Comparison of ENCODE assay signal across 12 cellular contexts in the genomic region with DNA sequence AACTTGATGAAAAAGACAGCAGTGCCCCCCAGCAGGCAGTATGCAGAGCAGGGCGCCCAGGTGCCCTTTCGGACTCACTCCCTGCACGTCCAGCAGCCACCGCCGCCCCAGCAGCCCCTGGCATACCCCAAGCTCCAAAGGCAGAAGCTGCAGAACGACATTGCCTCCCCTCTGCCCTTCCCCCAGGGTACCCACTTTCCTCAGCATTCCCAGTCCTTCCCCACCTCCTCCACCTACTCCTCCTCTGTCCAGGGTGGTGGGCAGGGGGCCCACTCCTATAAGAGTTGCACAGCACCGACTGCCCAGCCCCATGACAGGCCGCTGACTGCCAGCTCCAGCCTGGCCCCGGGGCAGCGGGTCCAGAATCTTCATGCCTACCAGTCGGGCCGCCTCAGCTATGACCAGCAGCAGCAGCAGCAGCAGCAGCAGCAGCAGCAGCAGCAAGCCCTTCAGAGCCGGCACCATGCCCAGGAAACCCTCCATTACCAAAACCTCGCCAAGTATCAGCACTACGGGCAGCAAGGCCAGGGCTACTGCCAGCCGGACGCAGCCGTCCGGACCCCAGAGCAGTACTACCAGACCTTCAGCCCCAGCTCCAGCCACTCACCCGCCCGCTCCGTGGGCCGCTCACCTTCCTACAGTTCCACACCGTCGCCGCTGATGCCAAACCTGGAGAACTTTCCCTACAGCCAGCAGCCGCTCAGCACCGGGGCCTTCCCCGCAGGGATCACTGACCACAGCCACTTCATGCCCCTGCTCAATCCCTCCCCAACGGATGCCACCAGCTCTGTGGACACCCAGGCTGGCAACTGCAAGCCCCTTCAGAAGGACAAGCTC. TPM values are rescaled to one million over a fixed set of nuclear protein-coding genes. Genes with fewer than 3 reads are reported as not detected.
A peak's percentile ranks its signal among the peaks of the same experiment; 100 is the strongest.
DNase-seq lines count a peak whose midpoint lies in the region; ATAC-seq, FAIRE-seq and TF ChIP-seq lines count a peak whose summit lies in the region.
"Had no signal": no experiment of that assay in that cellular context is flagged by ENCODE, and none has a peak within 500 bp of the region (broad histone marks: within the 10 kb centered on the region; RNA-seq: fewer than 3 reads in every experiment).

No MANE protein-coding gene starts in this region.

- H3K4me3 ChIP-seq in kidney (ENCODE audit: low read length in 2 of 2) (no peak overlapping the region), spleen (peak overlapping the region in 1 of 8 donors; percentile 40)
- H3K4me3 ChIP-seq: body of pancreas, K562 had no signal

- H3K27ac ChIP-seq in angular gyrus (ENCODE audit: low read depth, low read length): peak overlapping the region; percentile 74
- H3K27ac ChIP-seq in kidney (ENCODE audit: low read depth in 2 of 2, low read length in 2 of 2): no peak overlapping the region
- H3K27ac ChIP-seq in spleen: peak overlapping the region in 6 of 8 donors; percentile 8 to 81 (median 69)

- FAIRE-seq in kidney (lab: Jason Lieb, UNC): no peak
- FAIRE-seq: K562 had no signal

- no peaks in the 10 kb centered on the region for H3K9me3 Mint-ChIP-seq in activated T-cell treated with anti-CD3 and anti-CD28 coated beads, Interleukin-2, amount 50 U/mL, for 4 hours

- peaks cover 0 to 16% of the 10 kb centered on the region in 2 donors for H3K4me1 ChIP-seq in kidney (ENCODE audit: control insufficient read depth in 1 of 2, insufficient read depth in 1 of 2, low read depth in 1 of 2, low read length in 2 of 2)
- H3K4me1 ChIP-seq in spleen: peaks cover 29 to 64% (median 50%) of the 10 kb centered on the region in 6 donors

- 81 to 93% (median 90%) methylated on average over 26 to 30 of the region's 30 CpGs for WGBS in spleen, 5 donors

- TF ChIP-seq CTCF in kidney (IDR thresholded peaks at IDR 0.05; ENCODE audit: borderline replicate concordance, extremely low read depth, insufficient read depth) (no peak), spleen (IDR thresholded peaks at IDR 0.05 in 8 of 11, conservative IDR thresholded peaks at IDR 0.05 in 3 of 11) (no peak)

- H3K27me3 ChIP-seq in spleen (replicated peaks in 1 of 7): no peaks in the 10 kb centered on the region
- H3K27me3 ChIP-seq: body of pancreas had no signal

- intact Hi-C loops in kidney (cut with DNase I) (no loop called here), spleen (cut with DNase I; ENCODE audit: low total_unique reads) (loop anchor here (10.0 kb wide), 1 partner anchor 49 kb away; no protein-coding TSS in a partner anchor)

- no peak for DNase-seq in activated T-cell treated with anti-CD3 and anti-CD28 coated beads, Interleukin-2, amount 50 U/mL, for 4 hours
- no peak for DNase-seq in activated T-cell treated with anti-CD3 and anti-CD28 coated beads for 4 hours
- DNase-seq in kidney: peak; percentile 76
- peak; percentile 84 for DNase-seq in spleen
- DNase-seq in SHP77 (lab: John Stamatoyannopoulos, UW): no peak
- no peak for DNase-seq in NCI-H146 treated with DMSO at 0.1 percent for 48 hours (lab: John Stamatoyannopoulos, UW; ENCODE audit: unreplicated experiment)
- no peak for DNase-seq in T1000 (lab: John Stamatoyannopoulos, UW)
- DNase-seq: NCI-H146, RPMI8226 had no signal

- H3K9ac ChIP-seq in kidney (ENCODE audit: low read length in 2 of 2): no peak overlapping the region

- peak overlapping the region; percentile 57 for H3K4me3 Mint-ChIP-seq in activated T-cell treated with anti-CD3 and anti-CD28 coated beads, Interleukin-2, amount 50 U/mL, for 4 hours

- TF ChIP-seq POLR2A in spleen (IDR thresholded peaks at IDR 0.05): no peak

- H3K36me3 ChIP-seq in kidney (ENCODE audit: control insufficient read depth in 1 of 2, insufficient read depth in 2 of 2, low read length in 2 of 2): peaks cover 0 to 3% of the 10 kb centered on the region in 2 donors
- peaks cover 0 to 57% (median 54%) of the 10 kb centered on the region in 6 donors for H3K36me3 ChIP-seq in spleen

- H3K9me3 ChIP-seq in kidney (ENCODE audit: control insufficient read depth in 1 of 2, low read length in 2 of 2) (no peaks in the 10 kb centered on the region), spleen (no peaks in the 10 kb centered on the region)
- H3K9me3 ChIP-seq: body of pancreas had no signal

- no peak for ATAC-seq in activated T-cell treated with anti-CD3 and anti-CD28 coated beads, Interleukin-2, amount 50 U/mL, for 4 hours
- ATAC-seq: K562 had no signal

- peaks cover 21% of the 10 kb centered on the region for H3K4me1 Mint-ChIP-seq in activated T-cell treated with anti-CD3 and anti-CD28 coated beads, Interleukin-2, amount 50 U/mL, for 4 hours (ENCODE audit: low read depth)

- H3K27me3 Mint-ChIP-seq in activated T-cell treated with anti-CD3 and anti-CD28 coated beads, Interleukin-2, amount 50 U/mL, for 4 hours (ENCODE audit: low read depth): no peaks in the 10 kb centered on the region

- H3K36me3 Mint-ChIP-seq in activated T-cell treated with anti-CD3 and anti-CD28 coated beads, Interleukin-2, amount 50 U/mL, for 4 hours (ENCODE audit: insufficient read depth): no peaks in the 10 kb centered on the region

RNA-seq across cellular contexts. Expression of a gene that starts 43.2 kb away (rescaled TPM):
- 10 to 100 TPM; 34.3 to 44.0 (median 34.6) TPM for total RNA-seq in activated T-cell treated with anti-CD3 and anti-CD28 coated beads, Interleukin-2, amount 50 U/mL, for 4 hours
- total RNA-seq in kidney (48.3 TPM), spleen (10 to 100 TPM; 35.4 to 74.8 (median 56.7) TPM)
- polyA plus RNA-seq in kidney (ENCODE audit: insufficient read depth, low read depth, low replicate concordance) (37.6 TPM), spleen (10 to 100 TPM; 25.0 to 38.2 (median 33.7) TPM)

Comparison
In these comparisons a context has a peak if more than half of its experiments do, and no peak if none do; other contexts are left out.
1. DNase-seq: peak in kidney (single experiment) and spleen (single experiment); none in activated T-cell treated with anti-CD3 and anti-CD28 coated beads, Interleukin-2, amount 50 U/mL, for 4 hours (single experiment), activated T-cell treated with anti-CD3 and anti-CD28 coated beads for 4 hours (single experiment), SHP77 (0 of 2), NCI-H146 treated with DMSO at 0.1 percent for 48 hours (single experiment) and T1000 (single experiment).
2. H3K27ac ChIP-seq: peak in angular gyrus (single experiment) and spleen (6 of 8); none in kidney (0 of 2).